19 cellular contexts compared by ENCODE assay signal in genomic region chr12:131787143-131787660, GRCh38. TPM values are rescaled to one million over a fixed set of nuclear protein-coding genes. Genes with fewer than 3 reads are reported as not detected.
"Had no signal": no experiment of that assay in that cellular context is flagged by ENCODE, and none has a peak within 500 bp of the region (broad histone marks: within the 10 kb centered on the region; RNA-seq: fewer than 3 reads in every experiment).

No MANE protein-coding gene starts in this region.

- ATAC-seq: activated T-helper 17 cell treated with anti-CD3 and anti-CD28 coated beads, Interleukin-2, amount 50 U/mL, for 72 hours; naive thymus-derived CD4-positive, alpha-beta T cell; T-cell had no signal

- H3K27ac Mint-ChIP-seq: naive thymus-derived CD4-positive, alpha-beta T cell; T-cell had no signal

- FAIRE-seq: astrocyte, endometrium, TTC549 had no signal

- DNase-seq: activated T-cell treated with anti-CD3 and anti-CD28 coated beads, Interleukin-2, amount 50 U/mL, for 1 hour; adrenal gland; effector CD4-positive, alpha-beta T cell; foreskin fibroblast; naive thymus-derived CD4-positive, alpha-beta T cell; spleen; stimulated activated naive CD8-positive, alpha-beta T cell treated with anti-CD3 and anti-CD28 coated beads, Interleukin-15, amount 100 ng/mL, for 72 hours; T-cell; WERI-Rb-1 had no signal

- H3K27me3 ChIP-seq: adrenal gland, spleen, tibial nerve, vagina had no signal

- H3K4me3 Mint-ChIP-seq: activated naive CD8-positive, alpha-beta T cell; activated T-helper 17 cell treated with anti-CD3 and anti-CD28 coated beads, Interleukin-2, amount 50 U/mL, for 72 hours; naive thymus-derived CD4-positive, alpha-beta T cell; neural crest cell; stimulated activated naive CD8-positive, alpha-beta T cell treated with anti-CD3 and anti-CD28 coated beads, Interleukin-15, amount 100 ng/mL, for 72 hours; T-cell had no signal

- H3K27ac ChIP-seq: adrenal gland, prostate gland, spleen, tibial nerve, vagina, WERI-Rb-1 had no signal

- H3K9me3 ChIP-seq: adrenal gland, prostate gland, spleen, tibial nerve, vagina had no signal

- H3K4me1 ChIP-seq: prostate gland had no signal

- H3K4me1 Mint-ChIP-seq: stimulated activated naive CD8-positive, alpha-beta T cell treated with anti-CD3 and anti-CD28 coated beads, Interleukin-15, amount 100 ng/mL, for 72 hours; T-cell had no signal

- H3K9me3 Mint-ChIP-seq: activated T-helper 17 cell treated with anti-CD3 and anti-CD28 coated beads, Interleukin-2, amount 50 U/mL, for 72 hours; naive thymus-derived CD4-positive, alpha-beta T cell; neural crest cell; stimulated activated naive CD8-positive, alpha-beta T cell treated with anti-CD3 and anti-CD28 coated beads, Interleukin-15, amount 100 ng/mL, for 72 hours; T-cell had no signal

- H3K36me3 ChIP-seq: prostate gland had no signal

- H3K27me3 Mint-ChIP-seq: activated naive CD8-positive, alpha-beta T cell; activated T-helper 17 cell treated with anti-CD3 and anti-CD28 coated beads, Interleukin-2, amount 50 U/mL, for 72 hours; naive thymus-derived CD4-positive, alpha-beta T cell; stimulated activated naive CD8-positive, alpha-beta T cell treated with anti-CD3 and anti-CD28 coated beads, Interleukin-15, amount 100 ng/mL, for 72 hours; T-cell had no signal

- H3K4me3 ChIP-seq: adrenal gland, lung, prostate gland, spleen, tibial nerve, vagina had no signal

RNA-seq across cellular contexts. Expression of gene MMP17, which starts 41.0 kb away (rescaled TPM):
- polyA plus RNA-seq: naive thymus-derived CD4-positive, alpha-beta T cell had no signal
